Comparison of ENCODE assay signal across 6 cellular contexts in the genomic region with DNA sequence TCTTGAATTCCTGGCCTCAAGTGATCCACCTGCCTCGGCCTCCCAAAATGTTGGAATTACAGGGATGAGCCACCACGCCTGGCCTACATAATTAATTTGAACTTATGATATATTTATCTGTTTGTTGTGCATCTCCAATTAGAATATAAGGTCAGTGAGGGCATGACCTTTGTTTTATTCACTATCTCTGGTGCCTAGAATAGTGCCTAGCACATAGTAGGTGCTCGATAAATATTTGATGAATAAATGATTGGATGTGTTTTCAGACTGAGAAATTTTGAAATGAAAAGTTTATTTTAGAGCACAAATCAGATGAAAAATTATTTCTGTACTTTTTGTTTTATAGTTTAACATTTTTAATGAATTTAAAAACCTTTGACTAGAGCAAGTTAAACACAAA.
"Had no signal": no experiment of that assay in that cellular context is flagged by ENCODE, and none has a peak within 500 bp of the region (broad histone marks: within the 10 kb centered on the region; RNA-seq: fewer than 3 reads in every experiment).

No MANE protein-coding gene starts in this region.

- H3K27ac ChIP-seq: HL-60, KMS-11 had no signal

- FAIRE-seq: HTR-8/SVneo had no signal

- H3K4me2 ChIP-seq: KMS-11 had no signal

- H3K9ac ChIP-seq: KMS-11 had no signal

- DNase-seq: IMR-90, KBM-7, KG1 had no signal
